ENCODE assay signal across 22 cellular contexts in the genomic region with DNA sequence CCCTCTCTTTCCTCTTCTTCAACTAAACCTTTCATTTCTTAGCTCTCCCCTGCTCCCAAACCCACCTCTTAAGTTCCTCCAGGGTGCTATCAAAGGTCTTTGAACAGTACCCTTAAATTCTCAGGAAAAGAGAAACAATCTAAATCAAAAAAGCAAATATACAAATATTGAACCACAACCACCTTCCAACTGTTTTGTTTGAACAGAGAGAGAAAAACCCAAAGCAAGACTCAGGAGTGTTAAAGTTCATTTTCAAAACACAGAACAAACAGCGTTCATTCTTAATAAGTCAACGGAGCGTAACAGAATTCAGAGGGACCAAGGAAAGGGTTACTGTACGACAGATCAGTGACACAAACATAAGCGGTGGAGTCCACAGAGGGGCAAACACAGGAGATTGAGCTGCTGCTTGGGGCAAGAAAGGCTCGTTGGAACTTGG.
"Had no signal": no experiment of that assay in that cellular context is flagged by ENCODE, and none has a peak within 500 bp of the region (broad histone marks: within the 10 kb centered on the region; RNA-seq: fewer than 3 reads in every experiment).

No MANE protein-coding gene starts in this region.

- H3K4me1 ChIP-seq: esophagus squamous epithelium, gastroesophageal sphincter, psoas muscle, spleen, stomach, transverse colon had no signal

- H3K36me3 ChIP-seq: esophagus squamous epithelium, gastroesophageal sphincter, neutrophil, spleen, stomach, thoracic aorta, transverse colon had no signal

- H3K27me3 Mint-ChIP-seq: dendritic cell treated with granulocyte-macrophage colony-stimulating factor and Interleukin-4, amounts not matched to agents 40 ng/mL and 50 ng/mL, for 4 days had no signal

- H3K9me3 ChIP-seq: esophagus squamous epithelium, gastroesophageal sphincter, neutrophil, psoas muscle, spleen, stomach, thoracic aorta, transverse colon had no signal

- H3K9me3 Mint-ChIP-seq: dendritic cell treated with granulocyte-macrophage colony-stimulating factor and Interleukin-4, amounts not matched to agents 40 ng/mL and 50 ng/mL, for 4 days; naive thymus-derived CD4-positive, alpha-beta T cell; nephron progenitor cell had no signal

- H3K4me1 Mint-ChIP-seq: naive thymus-derived CD4-positive, alpha-beta T cell; nephron progenitor cell had no signal

- ATAC-seq: gastroesophageal sphincter; left colon; naive thymus-derived CD4-positive, alpha-beta T cell; psoas muscle; sciatic nerve had no signal

- H3K27me3 ChIP-seq: esophagus squamous epithelium, gastroesophageal sphincter, neutrophil, spleen, stomach, transverse colon had no signal

- H3K27ac Mint-ChIP-seq: dendritic cell treated with granulocyte-macrophage colony-stimulating factor and Interleukin-4, amounts not matched to agents 40 ng/mL and 50 ng/mL, for 4 days; naive thymus-derived CD4-positive, alpha-beta T cell; nephron progenitor cell had no signal

- H3K36me3 Mint-ChIP-seq: naive thymus-derived CD4-positive, alpha-beta T cell had no signal

- H3K4me3 ChIP-seq: esophagus squamous epithelium, gastroesophageal sphincter, psoas muscle, spleen, stomach, thoracic aorta, transverse colon had no signal

- H3K4me3 Mint-ChIP-seq: dendritic cell treated with granulocyte-macrophage colony-stimulating factor and Interleukin-4, amounts not matched to agents 40 ng/mL and 50 ng/mL, for 4 days; naive thymus-derived CD4-positive, alpha-beta T cell; nephron progenitor cell had no signal

- DNase-seq: esophagus squamous epithelium; foreskin fibroblast; glutamatergic neuron; left colon; mammary epithelial cell; naive thymus-derived CD4-positive, alpha-beta T cell; nephron progenitor cell; psoas muscle; retina; spleen; stimulated activated CD4-positive, alpha-beta T cell treated with anti-CD3 and anti-CD28 coated beads, Interleukin-15, amount 100 ng/mL, for 24 hours; stimulated activated CD4-positive, alpha-beta T cell treated with anti-CD3 and anti-CD28 coated beads, Interleukin-1b, Interleukin-23, amount 100 ng/mL, for 48 hours; stimulated activated CD4-positive, alpha-beta T cell treated with anti-CD3 and anti-CD28 coated beads, Interleukin-4, amount 100 ng/mL, for 4 hours; stimulated activated naive CD4-positive, alpha-beta T cell; stomach; substantia nigra; transverse colon had no signal
